ENCODE assay signal across 21 cellular contexts in genomic region chr2:17630089-17630488, GRCh38.
DNase-seq lines count a peak whose midpoint lies in the region; ATAC-seq, FAIRE-seq and TF ChIP-seq lines count a peak whose summit lies in the region.
"Had no signal": no experiment of that assay in that cellular context is flagged by ENCODE, and none has a peak within 500 bp of the region (broad histone marks: within the 10 kb centered on the region; RNA-seq: fewer than 3 reads in every experiment).

No MANE protein-coding gene starts in this region.

- ATAC-seq in HepG2, result no peak
- no peak for ATAC-seq in right lobe of liver
- no peak for ATAC-seq in activated CD8-positive, alpha-beta memory T cell treated with anti-CD3 and anti-CD28 coated beads, Interleukin-2, amount 10 ng/mL, durations not matched to agents 7 days and 5 days
- ATAC-seq: CD8-positive, alpha-beta T cell; GM23338 had no signal

- H3K4me3 Mint-ChIP-seq in activated CD8-positive, alpha-beta memory T cell treated with anti-CD3 and anti-CD28 coated beads, Interleukin-2, amount 10 ng/mL, durations not matched to agents 7 days and 5 days, result no peak overlapping the region
- H3K4me3 Mint-ChIP-seq in HFFc6, result no peak overlapping the region
- H3K4me3 Mint-ChIP-seq: B cell; CD4-positive, CD25-positive, alpha-beta regulatory T cell; CD8-positive, alpha-beta T cell; GM23338 had no signal

- no peaks in the 10 kb centered on the region for H3K27me3 ChIP-seq in HepG2 (ENCODE audit: control insufficient read depth in 1 of 2, insufficient read depth in 2 of 2, low read length in 2 of 2)
- H3K27me3 ChIP-seq in right lobe of liver, result no peaks in the 10 kb centered on the region
- no peaks in the 10 kb centered on the region for H3K27me3 ChIP-seq in H1 (replicated peaks in 1 of 4; ENCODE audit: control insufficient read depth in 3 of 4, extremely low read depth in 1 of 4, insufficient read depth in 3 of 4, low read length in 3 of 4)
- H3K27me3 ChIP-seq: BLaER1 had no signal

- H2AFZ ChIP-seq in HepG2 (ENCODE audit: low read length) (no peak overlapping the region), H1 (ENCODE audit: low read length) (no peak overlapping the region)
- H2AFZ ChIP-seq: GM23338 had no signal

- no peaks in the 10 kb centered on the region for H3K23me2 ChIP-seq in H1 (ENCODE audit: low read depth, low read length)

- TF ChIP-seq EP300 in HepG2 (IDR thresholded peaks at IDR 0.05; ENCODE audit: low read depth in 2 of 2, low read length in 2 of 2) (no peak), HepG2 (CRISPR knock-in tag; IDR thresholded peaks at IDR 0.05; ENCODE audit: borderline replicate concordance) (no peak), H1 (IDR thresholded peaks at IDR 0.05; ENCODE audit: borderline replicate concordance in 1 of 2, low read depth in 2 of 2, low read length in 2 of 2) (no peak)

- peaks cover 5% of the 10 kb centered on the region for H3K4me1 Mint-ChIP-seq in activated CD8-positive, alpha-beta memory T cell treated with anti-CD3 and anti-CD28 coated beads, Interleukin-2, amount 10 ng/mL, durations not matched to agents 7 days and 5 days
- H3K4me1 Mint-ChIP-seq in HFFc6 (ENCODE audit: low read depth), result no peaks in the 10 kb centered on the region
- H3K4me1 Mint-ChIP-seq: B cell had no signal

- H4K91ac ChIP-seq in H1 (replicated peaks; ENCODE audit: insufficient read length, low read length), result no peak overlapping the region

- H3K9me3 Mint-ChIP-seq in activated CD8-positive, alpha-beta memory T cell treated with anti-CD3 and anti-CD28 coated beads, Interleukin-2, amount 10 ng/mL, durations not matched to agents 7 days and 5 days (ENCODE audit: low read depth), result no peaks in the 10 kb centered on the region
- H3K9me3 Mint-ChIP-seq in HFFc6, result no peaks in the 10 kb centered on the region
- H3K9me3 Mint-ChIP-seq: CD4-positive, CD25-positive, alpha-beta regulatory T cell; CD8-positive, alpha-beta T cell had no signal

- no peak overlapping the region for H3K23ac ChIP-seq in H1 (ENCODE audit: insufficient read length)

- H2BK120ac ChIP-seq in H1 (replicated peaks; ENCODE audit: low read depth, low read length), result no peak overlapping the region

- no TSS peak for BruUV-seq in HepG2 (replicated peaks; lab: Mats Ljungman, UMichigan)

- no peak overlapping the region for H3K27ac Mint-ChIP-seq in activated CD8-positive, alpha-beta memory T cell treated with anti-CD3 and anti-CD28 coated beads, Interleukin-2, amount 10 ng/mL, durations not matched to agents 7 days and 5 days
- H3K27ac Mint-ChIP-seq in HFFc6, result no peak overlapping the region
- H3K27ac Mint-ChIP-seq: B cell; CD4-positive, CD25-positive, alpha-beta regulatory T cell; CD8-positive, alpha-beta T cell; GM23338 had no signal

- no peaks in the 10 kb centered on the region for H3K9me3 ChIP-seq in HepG2 (ENCODE audit: low read length)
- peaks cover 0 to 6% (median 0%) of the 10 kb centered on the region in 4 donors for H3K9me3 ChIP-seq in right lobe of liver
- no peaks in the 10 kb centered on the region for H3K9me3 ChIP-seq in H1 (ENCODE audit: insufficient read depth in 2 of 2, low read depth in 1 of 2, low read length in 1 of 2)
- H3K9me3 ChIP-seq: Caco-2 had no signal

- CTCF ChIA-PET in HepG2 (lab: Yijun Ruan, JAX; ENCODE audit: low intra/inter-chr PET ratio, low total read pairs) (no interaction called here), H1 (lab: Charles Lee; ENCODE audit: partially characterized antibody) (interaction anchor here (0.7 to 3.8 kb wide), 4 partner anchors 14 to 1700 kb away, joined by 3 to 23 read pairs (median 5); no protein-coding TSS in a partner anchor)
- CTCF ChIA-PET in activated CD8-positive, alpha-beta memory T cell treated with anti-CD3 and anti-CD28 coated beads, Interleukin-2, amount 10 ng/mL, durations not matched to agents 7 days and 5 days (lab: Charles Lee), result interaction anchor here (0.6 kb wide), 1 partner anchor 209 kb away, joined by 3 read pairs; no protein-coding TSS in a partner anchor

- H3K79me2 ChIP-seq in HepG2 (ENCODE audit: insufficient read depth, low read length) (no peaks in the 10 kb centered on the region), H1 (ENCODE audit: control insufficient read depth in 1 of 2, insufficient read depth in 2 of 2, low read length in 2 of 2) (no peaks in the 10 kb centered on the region)

- H3K27ac ChIP-seq in HepG2 (ENCODE audit: extremely low read length, insufficient read depth, low read length) (no peak overlapping the region), right lobe of liver (no peak overlapping the region), H1 (ENCODE audit: low read depth, low read length) (no peak overlapping the region)
- H3K27ac ChIP-seq: 22Rv1, BLaER1, C4-2B had no signal

- H3K4me1 ChIP-seq in HepG2 (ENCODE audit: insufficient read depth, low read length) (no peaks in the 10 kb centered on the region), right lobe of liver (no peaks in the 10 kb centered on the region), H1 (replicated peaks in 1 of 4; ENCODE audit: control insufficient read depth in 3 of 4, insufficient read depth in 4 of 4, low read length in 3 of 4) (peaks cover 0 to 6% (median 2%) of the 10 kb centered on the region in 4 experiments; a peak in 2 of 7 replicates)
- H3K4me1 ChIP-seq: Caco-2, HAP-1 had no signal

- POLR2A ChIA-PET in HepG2 (lab: Yijun Ruan, JAX) (no interaction called here), H1 (lab: Charles Lee; ENCODE audit: partially characterized antibody) (interaction anchor here (1.0 kb wide), 1 partner anchor 15 kb away, joined by 3 read pairs; no protein-coding TSS in a partner anchor)

- no peak for FAIRE-seq in HepG2 (lab: Jason Lieb, UNC)
- no peak for FAIRE-seq in H1 (lab: Jason Lieb, UNC)
- FAIRE-seq: A204.1, G401.6, GM12892, H54 had no signal

- no peak overlapping the region for H2BK5ac ChIP-seq in H1 (ENCODE audit: low read depth, low read length)

- no peak overlapping the region for H3K14ac ChIP-seq in H1 (ENCODE audit: insufficient read length)

- TF ChIP-seq RAD21 in HepG2 (CRISPR knock-in tag; IDR thresholded peaks at IDR 0.05) (no peak), H1 (IDR thresholded peaks at IDR 0.05 in 1 of 2, conservative IDR thresholded peaks at IDR 0.05 in 1 of 2; ENCODE audit: low read depth in 2 of 2, low read length in 2 of 2) (peak; percentile 24 to 38; a peak in 3 of 4 replicates)

- H2BK15ac ChIP-seq in H1 (ENCODE audit: low read length), result no peak overlapping the region

- intact Hi-C loops in HepG2 (cut with micrococcal nuclease; ENCODE audit: unreplicated experiment) (no loop called here), right lobe of liver (cut with DNase I) (no loop called here)

- peaks cover 9 to 23% of the 10 kb centered on the region in 2 experiments for H3K36me3 ChIP-seq in HepG2 (replicated peaks in 1 of 2; ENCODE audit: control insufficient read depth in 1 of 2, insufficient read depth in 2 of 2, low read length in 2 of 2)
- no peaks in the 10 kb centered on the region for H3K36me3 ChIP-seq in right lobe of liver
- H3K36me3 ChIP-seq in H1 (ENCODE audit: control insufficient read depth in 2 of 4, insufficient read depth in 4 of 4, low read length in 3 of 4), result no peaks in the 10 kb centered on the region; a peak in 1 of 8 replicates
- H3K36me3 ChIP-seq: BLaER1, HAP-1 had no signal

- H4K8ac ChIP-seq in H1 (ENCODE audit: extremely low read depth, insufficient read depth, low read length), result no peak overlapping the region

- H2BK20ac ChIP-seq in H1 (ENCODE audit: low read length), result no peak overlapping the region

- H3K4me2 ChIP-seq in HepG2 (ENCODE audit: low read depth, low read length) (no peak overlapping the region), H1 (ENCODE audit: insufficient read depth in 1 of 2, low read depth in 2 of 2, low read length in 2 of 2) (no peak overlapping the region)
- H3K4me2 ChIP-seq: BLaER1, GM23338 had no signal

- no peak overlapping the region for H3K18ac ChIP-seq in H1 (ENCODE audit: extremely low read depth, low read length)

- no peaks in the 10 kb centered on the region for H4K20me1 ChIP-seq in HepG2 (ENCODE audit: insufficient read depth, low read length)
- no peaks in the 10 kb centered on the region for H4K20me1 ChIP-seq in H1 (replicated peaks in 1 of 2; ENCODE audit: control insufficient read depth in 1 of 2, insufficient read depth in 2 of 2, low read length in 2 of 2)
- H4K20me1 ChIP-seq: BLaER1 had no signal

- no peak overlapping the region for H3K4ac ChIP-seq in H1 (replicated peaks; ENCODE audit: insufficient read length, low read depth, low read length)

- H3K9ac ChIP-seq in HepG2 (ENCODE audit: insufficient read depth, low read depth, low read length) (no peak overlapping the region), H1 (replicated peaks in 1 of 4; ENCODE audit: extremely low read depth in 1 of 4, low read depth in 3 of 4, low read length in 3 of 4) (no peak overlapping the region)
- H3K9ac ChIP-seq: BLaER1 had no signal

- TF ChIP-seq CTCF in HepG2 (CRISPR knock-in tag; IDR thresholded peaks at IDR 0.05) (peak; percentile 45), right lobe of liver (IDR thresholded peaks at IDR 0.05) (no peak), H1 (IDR thresholded peaks at IDR 0.05; ENCODE audit: control extremely low read depth in 1 of 3, insufficient read depth in 1 of 3, low read depth in 1 of 3, low read length in 3 of 3) (peak in 1 of 3 experiments; percentile 3; a peak in 1 of 4 replicates), HFFc6 (IDR thresholded peaks at IDR 0.05) (no peak)

- no peak overlapping the region for H3K56ac ChIP-seq in H1 (replicated peaks; ENCODE audit: insufficient read length, low read depth, low read length)

- H3K79me1 ChIP-seq in H1 (ENCODE audit: low read depth, low read length), result peaks cover 2% of the 10 kb centered on the region

- H3K4me3 ChIP-seq in HepG2 (replicated peaks in 1 of 3; ENCODE audit: insufficient read depth in 1 of 3, low read depth in 2 of 3, low read length in 3 of 3) (no peak overlapping the region), right lobe of liver (no peak overlapping the region), H1 (ENCODE audit: extremely low read depth in 1 of 4, insufficient read depth in 2 of 4, low read depth in 3 of 4, low read length in 4 of 4) (no peak overlapping the region)
- H3K4me3 ChIP-seq: BLaER1, GM23338, HAP-1 had no signal

- in situ Hi-C loops in HepG2 (cut with HindIII; ENCODE audit: extremely low pct_ligation_motif_present, low pct_unique_long_range_greater_than_20kb), result no loop called here

- 96% methylated on average over 4 of the region's 4 CpGs for WGBS in HepG2 (ENCODE audit: low lambda C conversion rate)
- 91% methylated on average over 4 of the region's 4 CpGs for WGBS in right lobe of liver (ENCODE audit: insufficient coverage, low coverage, low lambda C conversion rate, missing lambda C conversion rate)
- 94% methylated on average over 4 of the region's 4 CpGs; no CpG with 5 or more reads in 1 of the 2 experiments for WGBS in H1 (ENCODE audit: extremely low coverage in 1 of 2, insufficient coverage in 1 of 2, insufficient read length in 1 of 2, insufficient replicate concordance in 2 of 2, low coverage in 1 of 2, low lambda C conversion rate in 2 of 2, missing lambda C conversion rate in 1 of 2), 2 experiments

- TF ChIP-seq POLR2A in HepG2 (IDR thresholded peaks at IDR 0.05; ENCODE audit: insufficient read depth in 1 of 2, low read depth in 2 of 2, low read length in 2 of 2) (no peak), right lobe of liver (IDR thresholded peaks at IDR 0.05) (no peak), H1 (IDR thresholded peaks at IDR 0.05; ENCODE audit: control extremely low read depth in 1 of 2, low read depth in 2 of 2, low read length in 2 of 2) (no peak)

- no peak overlapping the region for H2AK5ac ChIP-seq in H1 (ENCODE audit: low read depth, low read length)

- H3K36me3 Mint-ChIP-seq in activated CD8-positive, alpha-beta memory T cell treated with anti-CD3 and anti-CD28 coated beads, Interleukin-2, amount 10 ng/mL, durations not matched to agents 7 days and 5 days, result no peaks in the 10 kb centered on the region
- H3K36me3 Mint-ChIP-seq in HFFc6 (ENCODE audit: low read depth), result no peaks in the 10 kb centered on the region
- H3K36me3 Mint-ChIP-seq: CD4-positive, CD25-positive, alpha-beta regulatory T cell; CD8-positive, alpha-beta T cell had no signal

- H2BK12ac ChIP-seq in H1 (ENCODE audit: low read depth, low read length), result no peak overlapping the region

- H4K5ac ChIP-seq in H1 (ENCODE audit: insufficient read length, low read depth, low read length), result no peak overlapping the region

- DNase-seq in HepG2 (ENCODE audit: low spot score) (no peak), right lobe of liver (no peak), H1 (ENCODE audit: low read depth in 1 of 2, low spot score in 2 of 2) (no peak), pons (ENCODE audit: low spot score) (peak; percentile 16), HFFc6 (no peak)
- DNase-seq in activated CD8-positive, alpha-beta memory T cell treated with anti-CD3 and anti-CD28 coated beads, Interleukin-2, amount 10 ng/mL, durations not matched to agents 7 days and 5 days, result no peak
- DNase-seq: Caco-2; CD4-positive, CD25-positive, alpha-beta regulatory T cell; CD8-positive, alpha-beta T cell; DMS153; DND-41 had no signal

- peaks cover 3% of the 10 kb centered on the region for H3K27me3 Mint-ChIP-seq in activated CD8-positive, alpha-beta memory T cell treated with anti-CD3 and anti-CD28 coated beads, Interleukin-2, amount 10 ng/mL, durations not matched to agents 7 days and 5 days
- peaks cover 9% of the 10 kb centered on the region for H3K27me3 Mint-ChIP-seq in HFFc6 (ENCODE audit: insufficient read depth)

Comparison
In these comparisons a context has a peak if more than half of its experiments do, and no peak if none do; other contexts are left out.
1. Of the 41 proteins assayed by ChIP-seq in both HepG2 and H1: peak only in HepG2: none; only in H1: RAD21; in both: none; in neither: 39; mixed calls (peak in some experiments, not most) for 1.